Comparison of ENCODE assay signal across 8 cellular contexts in the genomic region with DNA sequence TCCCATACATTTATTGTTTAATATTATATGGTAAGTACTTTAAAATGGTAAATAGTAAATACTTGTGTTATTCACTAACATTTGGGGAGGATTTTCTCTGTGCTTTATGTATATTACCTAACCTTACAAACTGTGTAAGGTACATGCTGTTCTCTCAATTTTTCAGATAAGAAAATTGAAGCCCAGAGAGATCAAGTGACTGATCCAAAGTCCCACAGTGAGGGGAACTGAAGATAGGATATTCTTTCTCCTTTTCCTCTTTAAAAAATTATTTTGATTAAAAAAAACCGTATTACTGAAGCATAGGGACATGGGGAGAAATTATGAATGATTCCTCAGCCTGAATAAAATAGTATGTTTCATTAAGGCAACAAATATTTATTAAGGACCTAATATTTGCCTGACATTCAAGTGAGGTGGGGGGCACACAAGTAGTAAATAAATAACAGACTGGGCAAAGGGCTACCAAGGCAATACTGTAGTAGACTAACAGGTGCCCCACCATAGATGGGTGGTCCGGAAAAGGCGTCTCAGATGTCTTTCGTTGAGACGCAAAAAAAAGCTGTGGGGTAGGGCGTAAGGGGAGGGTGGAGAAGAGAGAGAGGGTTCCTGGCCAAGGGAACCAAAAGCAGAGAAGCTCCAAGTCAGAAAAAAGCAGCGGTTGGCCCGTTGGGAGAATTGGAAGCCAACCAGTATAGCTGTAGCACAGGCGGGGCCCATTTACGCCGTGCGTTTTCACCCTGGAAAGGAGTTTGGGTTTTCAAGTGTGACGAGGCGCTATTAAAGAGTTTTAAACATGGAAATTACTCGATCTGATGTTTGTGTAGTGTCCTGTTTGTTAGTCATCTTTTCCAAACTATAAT. TPM values are rescaled to one million over a fixed set of nuclear protein-coding genes. Genes with fewer than 3 reads are reported as not detected.
DNase-seq lines count a peak whose midpoint lies in the region; ATAC-seq and TF ChIP-seq lines count a peak whose summit lies in the region.

No MANE protein-coding gene starts in this region.

- peaks cover 5% of the 10 kb centered on the region; the same call in 1 of the 2 replicates for H4K20me1 ChIP-seq in OCI-LY7 (ENCODE audit: insufficient read depth, low read length)

- H3K9me3 ChIP-seq in CD4-positive, alpha-beta T cell (ENCODE audit: control insufficient read depth, low read length) = no peaks in the 10 kb centered on the region
- no peaks in the 10 kb centered on the region for H3K9me3 ChIP-seq in OCI-LY7 (ENCODE audit: low read length)

- peak overlapping the region; percentile 96 for H3K27ac Mint-ChIP-seq in CD4-positive, alpha-beta T cell
- peak overlapping the region; percentile 96 for H3K27ac Mint-ChIP-seq in HFFc6

- H3K9me3 Mint-ChIP-seq in CD4-positive, alpha-beta T cell = no peaks in the 10 kb centered on the region
- no peaks in the 10 kb centered on the region for H3K9me3 Mint-ChIP-seq in HFFc6

- peaks cover 42% of the 10 kb centered on the region for H3K4me1 ChIP-seq in OCI-LY7 (ENCODE audit: insufficient read depth, low read length, poor library complexity, severe bottlenecking)

- H3K36me3 ChIP-seq in OCI-LY7 (ENCODE audit: insufficient read depth, low read length) = no peaks in the 10 kb centered on the region

- peak overlapping the region; percentile 90 for H3K4me3 Mint-ChIP-seq in CD4-positive, alpha-beta T cell
- peak overlapping the region; percentile 96 for H3K4me3 Mint-ChIP-seq in HFFc6

- H3K4me1 Mint-ChIP-seq in CD4-positive, alpha-beta T cell (ENCODE audit: low read depth) = peaks cover 44% of the 10 kb centered on the region
- H3K4me1 Mint-ChIP-seq in HFFc6 (ENCODE audit: low read depth) = peaks cover 50% of the 10 kb centered on the region

- BruUV-seq in OCI-LY7 (replicated peaks; lab: Mats Ljungman, UMichigan) = TSS peak; percentile 91

- CTCF ChIA-PET in CD4-positive, alpha-beta T cell (lab: Charles Lee) = no interaction called here
- CTCF ChIA-PET in OCI-LY7 (lab: Charles Lee; ENCODE audit: unreplicated experiment) = no interaction called here

- H3K79me2 ChIP-seq in OCI-LY7 (ENCODE audit: insufficient read depth, low read depth, low read length) = peaks cover 43% of the 10 kb centered on the region

- peak overlapping the region; percentile 71 for H2AFZ ChIP-seq in OCI-LY7 (ENCODE audit: low read length)

- H3K27me3 Mint-ChIP-seq in CD4-positive, alpha-beta T cell = no peaks in the 10 kb centered on the region
- no peaks in the 10 kb centered on the region; the same call in 1 of the 2 replicates for H3K27me3 Mint-ChIP-seq in HFFc6 (ENCODE audit: insufficient read depth)

- intact Hi-C loops in CD4-positive, alpha-beta T cell (cut with DNase I, micrococcal nuclease) = loop anchor here in 1 of 2 experiments (2.0 to 5.0 kb wide), 3 partner anchors 157 to 1078 kb away; partner anchors contain the start of gene TRAPPC3
- intact Hi-C loops in OCI-LY7 (cut with micrococcal nuclease; ENCODE audit: unreplicated experiment) = loop anchor here (1.0 to 10.0 kb wide), 3 partner anchors 47 to 455 kb away; partner anchors contain the start of genes ADPRS, AGO1 and STK40

- peak; percentile 5 to 36 (median 21) for DNase-seq in CD4-positive, alpha-beta T cell
- DNase-seq in HFFc6 = peak; percentile 24
- DNase-seq in OCI-LY7 (ENCODE audit: low spot score) = peak; percentile 59
- DNase-seq in activated gamma-delta T cell treated with anti-CD3 and anti-CD28 coated beads, Interleukin-2, amount 50 U/mL, for 16 hours (ENCODE audit: low read depth) = peak; percentile 14
- peak; percentile 41 for DNase-seq in germinal center (ENCODE audit: low spot score)
- peak in 45 of 56 donors; percentile 8 to 79 (median 39) for DNase-seq in nucleus accumbens (lab: John Stamatoyannopoulos, UW)
- DNase-seq in ureter (ENCODE audit: low spot score) = peak; percentile 45

- H3K36me3 Mint-ChIP-seq in CD4-positive, alpha-beta T cell (ENCODE audit: low read depth) = no peaks in the 10 kb centered on the region
- no peaks in the 10 kb centered on the region for H3K36me3 Mint-ChIP-seq in HFFc6 (ENCODE audit: low read depth)

- TF ChIP-seq CTCF in CD4-positive, alpha-beta T cell (IDR thresholded peaks at IDR 0.05) = no peak
- TF ChIP-seq CTCF in HFFc6 (IDR thresholded peaks at IDR 0.05) (no peak), OCI-LY7 (conservative IDR thresholded peaks at IDR 0.05; ENCODE audit: low read length) (no peak)

- POLR2A ChIA-PET in CD4-positive, alpha-beta T cell (lab: Charles Lee) = interaction anchor here (0.6 to 2.5 kb wide), 14 partner anchors 7 to 661 kb away, joined by 3 to 23 read pairs (median 5); partner anchors contain the start of genes ADPRS, AGO1, CLSPN and KIAA0319L
- POLR2A ChIA-PET in OCI-LY7 (lab: Charles Lee) = interaction anchor here (0.6 to 1.2 kb wide), 4 partner anchors 32 to 357 kb away, joined by 3 to 4 read pairs (median 4); no protein-coding TSS in a partner anchor

- H3K4me3 ChIP-seq in OCI-LY7 (ENCODE audit: low read depth, low read length, poor library complexity, severe bottlenecking) = peak overlapping the region; percentile 93

- H3K27me3 ChIP-seq in CD4-positive, alpha-beta T cell (ENCODE audit: control insufficient read depth, insufficient read depth, low read length) = no peaks in the 10 kb centered on the region

- no peaks in the 10 kb centered on the region for H3K9me2 ChIP-seq in OCI-LY7 (ENCODE audit: insufficient read depth, low read length)

- H3K27ac ChIP-seq in CD4-positive, alpha-beta T cell (ENCODE audit: low read depth, low read length) = peak overlapping the region; percentile 97
- peak overlapping the region; percentile 83 for H3K27ac ChIP-seq in OCI-LY7 (ENCODE audit: low read depth, low read length, poor library complexity, severe bottlenecking)

- peak; percentile 24 for ATAC-seq in CD4-positive, alpha-beta T cell (ENCODE audit: poor library complexity)
- no peak for ATAC-seq in GM18520 (IDR thresholded peaks at IDR 0.05; ENCODE audit: unreplicated experiment)

- H3K4me2 ChIP-seq in OCI-LY7 (ENCODE audit: low read length) = peak overlapping the region; percentile 88

RNA-seq across cellular contexts. Expression of gene AGO3, which starts 0.9 kb away (rescaled TPM):
- total RNA-seq in CD4-positive, alpha-beta T cell = 10 to 100 TPM; 31.3 to 34.5 TPM
- 10 to 100 TPM; 18.3 to 24.0 (median 21.4) TPM for total RNA-seq in HFFc6 (2021; fragmentation: NEBNext Ultra II Directional; extraction: Animal tissue kit (Norgen Biotek cat#: 25700))
- 22.5 and 25.1 TPM in 2 replicates for total RNA-seq in OCI-LY7 (2014; rRNA removed; shearing (Covaris generic))
- total RNA-seq in OCI-LY7 (2022) (38.4 and 42.0 TPM in 2 replicates), ureter (41.8 TPM)

RNA-seq across cellular contexts. Expression of gene AGO1, which starts 47.0 kb away (rescaled TPM):
- 10 to 100 TPM; 15.2 to 16.3 TPM for total RNA-seq in CD4-positive, alpha-beta T cell
- total RNA-seq in HFFc6 (2021; fragmentation: NEBNext Ultra II Directional; extraction: Animal tissue kit (Norgen Biotek cat#: 25700)) = 10 to 100 TPM; 24.7 to 30.6 (median 27.4) TPM
- 5.8 and 8.1 TPM in 2 replicates for total RNA-seq in OCI-LY7 (2014; rRNA removed; shearing (Covaris generic))
- total RNA-seq in OCI-LY7 (2022) (20.6 and 20.9 TPM in 2 replicates), ureter (28.2 TPM)
